ENCODE assay signal across 35 cellular contexts in the genomic region with DNA sequence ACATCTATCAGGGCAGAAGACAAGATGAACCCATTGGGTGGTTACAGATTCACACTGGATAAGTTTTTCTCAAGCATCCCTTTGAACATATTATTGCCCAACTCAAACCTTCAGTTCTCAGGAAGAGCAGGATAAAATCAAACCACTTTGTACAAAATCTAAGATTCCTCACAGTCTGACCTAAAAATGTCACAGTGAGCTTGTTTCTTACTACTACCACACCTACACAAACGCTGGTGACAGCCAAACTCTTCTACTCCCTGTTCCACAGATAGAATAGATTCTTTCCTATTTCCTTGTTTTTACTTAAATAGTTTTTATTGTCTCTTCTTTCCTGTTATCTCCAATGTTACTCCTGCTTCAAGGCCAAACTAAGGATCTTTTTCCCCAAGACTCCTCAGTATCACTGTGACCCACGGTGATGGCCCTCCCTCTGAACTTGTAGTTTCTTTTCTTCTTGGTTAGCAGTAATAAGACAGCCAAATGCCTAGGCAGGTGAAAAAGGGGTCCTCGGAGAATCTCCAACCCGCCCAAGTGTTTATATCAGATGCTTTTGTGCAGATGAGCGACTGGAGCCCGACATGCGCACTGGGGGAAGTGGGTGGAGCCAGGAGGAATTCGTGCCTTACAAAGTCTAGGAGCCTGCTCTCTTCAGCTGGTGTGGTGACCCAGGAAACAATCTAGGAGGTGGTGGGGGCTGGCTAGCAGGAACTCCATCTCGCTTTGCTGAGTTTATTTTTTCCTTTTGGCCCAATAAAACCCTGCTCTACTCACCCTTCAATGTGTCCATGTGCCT. TPM values are rescaled to one million over a fixed set of nuclear protein-coding genes. Genes with fewer than 3 reads are reported as not detected.
"Had no signal": no experiment of that assay in that cellular context is flagged by ENCODE, and none has a peak within 500 bp of the region (broad histone marks: within the 10 kb centered on the region; RNA-seq: fewer than 3 reads in every experiment).

No MANE protein-coding gene starts in this region.

- H3K4me2 ChIP-seq: smooth muscle cell had no signal

- H3K4me3 ChIP-seq: heart left ventricle, pancreas, psoas muscle, right atrium auricular region, smooth muscle cell, thyroid gland, upper lobe of right lung had no signal

- H3K9me3 ChIP-seq: pancreas, psoas muscle, right atrium auricular region, thyroid gland, upper lobe of right lung had no signal

- DNase-seq: activated CD4-positive, alpha-beta memory T cell treated with anti-CD3 and anti-CD28 coated beads for 36 hours; activated CD4-positive, alpha-beta T cell treated with anti-CD3 and anti-CD28 coated beads, Interleukin-2, amount 10 ng/mL, durations not matched to agents 24 days and 14 days; activated CD4-positive, CD25-positive, alpha-beta regulatory T cell treated with anti-CD3 and anti-CD28 coated beads, Interleukin-2, amount 50 U/mL, for 72 hours; activated CD8-positive, alpha-beta memory T cell treated with anti-CD3 and anti-CD28 coated beads, Interleukin-2, amount 50 U/mL, for 48 hours; activated gamma-delta T cell; activated naive CD4-positive, alpha-beta T cell treated with anti-CD3 and anti-CD28 coated beads, Interleukin-2, amount 10 ng/mL, durations not matched to agents 7 days and 5 days; activated naive CD8-positive, alpha-beta T cell treated with anti-CD3 and anti-CD28 coated beads, Interleukin-2, amount 10 ng/mL, durations not matched to agents 7 days and 5 days; activated T-cell treated with anti-CD3 and anti-CD28 coated beads, Interleukin-2, amount 50 U/mL, for 24 hours; brain microvascular endothelial cell; endodermal cell; foreskin fibroblast; heart left ventricle; hypothalamus; immature natural killer cell; kidney; left colon; mammary epithelial cell; naive B cell; nephron progenitor cell; pancreas; psoas muscle; stimulated activated CD4-positive, alpha-beta T cell treated with anti-CD3 and anti-CD28 coated beads, Interleukin-1b, Interleukin-23, amount 100 ng/mL, for 48 hours; stimulated activated CD4-positive, alpha-beta T cell treated with anti-CD3 and anti-CD28 coated beads, Interleukin-4, amount 100 ng/mL, for 4 hours; stimulated activated CD8-positive, alpha-beta memory T cell treated with anti-CD3 and anti-CD28 coated beads, Interleukin-4, amount 100 ng/mL, for 48 hours; stimulated activated naive CD8-positive, alpha-beta T cell treated with anti-CD3 and anti-CD28 coated beads, Interleukin-15, amount 100 ng/mL, for 72 hours; substantia nigra; T-helper 2 cell; thyroid gland; upper lobe of right lung had no signal

- H3K4me1 ChIP-seq: heart left ventricle, pancreas, psoas muscle, thyroid gland, upper lobe of right lung had no signal

- H3K27me3 ChIP-seq: brain microvascular endothelial cell, heart left ventricle, pancreas, right atrium auricular region, thyroid gland, upper lobe of right lung had no signal

- H3K36me3 ChIP-seq: brain microvascular endothelial cell, heart left ventricle, pancreas, right atrium auricular region, thyroid gland, upper lobe of right lung had no signal

- H3K27ac ChIP-seq: brain microvascular endothelial cell, heart left ventricle, pancreas, psoas muscle, right atrium auricular region, thyroid gland, upper lobe of right lung had no signal

- ATAC-seq: esophagus mucosa; heart left ventricle; left colon; pancreas; psoas muscle; stimulated activated memory B cell treated with anti-CD40 and anti-IgM and Interleukin-4, amounts not matched to agents 10 μg/mL and 1 μg/mL and 100 μg/mL, for 72 hours; stimulated activated naive CD8-positive, alpha-beta T cell treated with anti-CD3 and anti-CD28 coated beads, Interleukin-15, amount 100 ng/mL, for 72 hours; upper lobe of right lung had no signal

RNA-seq across cellular contexts. Expression of a gene that starts 53.4 kb away (rescaled TPM):
- total RNA-seq: activated CD4-positive, alpha-beta memory T cell treated with anti-CD3 and anti-CD28 coated beads for 36 hours; activated CD4-positive, alpha-beta T cell treated with anti-CD3 and anti-CD28 coated beads, Interleukin-2, amount 10 ng/mL, durations not matched to agents 24 days and 14 days; activated naive CD8-positive, alpha-beta T cell treated with anti-CD3 and anti-CD28 coated beads, Interleukin-2, amount 10 ng/mL, durations not matched to agents 7 days and 5 days; astrocyte; endodermal cell; esophagus mucosa; kidney; left colon; liver; mammary epithelial cell; pancreas; right atrium auricular region; smooth muscle cell; thyroid gland; upper lobe of right lung had no signal
- polyA plus RNA-seq: immature natural killer cell, liver, mammary epithelial cell, smooth muscle cell had no signal

RNA-seq across cellular contexts. Expression of a gene that starts 58.3 kb away (rescaled TPM):
- total RNA-seq: activated CD4-positive, alpha-beta memory T cell treated with anti-CD3 and anti-CD28 coated beads for 36 hours; activated CD4-positive, alpha-beta T cell treated with anti-CD3 and anti-CD28 coated beads, Interleukin-2, amount 10 ng/mL, durations not matched to agents 24 days and 14 days; activated naive CD8-positive, alpha-beta T cell treated with anti-CD3 and anti-CD28 coated beads, Interleukin-2, amount 10 ng/mL, durations not matched to agents 7 days and 5 days had no signal
- polyA plus RNA-seq: immature natural killer cell had no signal
